ENCODE assay signal across 1 cellular context in the genomic region with DNA sequence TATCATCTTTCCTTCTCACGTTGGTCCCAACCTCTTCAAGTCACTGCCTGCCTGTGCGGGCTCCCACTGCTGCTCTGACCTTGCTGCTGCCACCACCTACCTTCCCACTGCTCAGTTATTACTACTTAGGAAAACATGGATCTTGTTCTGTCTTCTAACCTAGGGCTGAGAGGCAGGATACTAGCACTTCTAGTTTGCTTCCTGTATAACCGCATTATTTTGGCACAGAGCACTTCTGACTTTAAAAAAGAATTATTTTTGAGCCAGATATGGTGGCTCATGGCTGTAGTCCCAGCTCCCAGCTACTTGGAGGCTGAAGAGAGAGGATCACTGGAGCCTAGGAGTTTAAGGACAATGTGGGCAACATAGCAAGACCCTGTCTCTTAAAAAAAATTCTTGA.
TF ChIP-seq lines count a peak whose summit lies in the region.

No MANE protein-coding gene starts in this region.

TF ChIP-seq in HepG2, 621 proteins besides CTCF, POLR2A, EP300 and RAD21 (continued from another document):
- TF ChIP-seq, protein P1, sequence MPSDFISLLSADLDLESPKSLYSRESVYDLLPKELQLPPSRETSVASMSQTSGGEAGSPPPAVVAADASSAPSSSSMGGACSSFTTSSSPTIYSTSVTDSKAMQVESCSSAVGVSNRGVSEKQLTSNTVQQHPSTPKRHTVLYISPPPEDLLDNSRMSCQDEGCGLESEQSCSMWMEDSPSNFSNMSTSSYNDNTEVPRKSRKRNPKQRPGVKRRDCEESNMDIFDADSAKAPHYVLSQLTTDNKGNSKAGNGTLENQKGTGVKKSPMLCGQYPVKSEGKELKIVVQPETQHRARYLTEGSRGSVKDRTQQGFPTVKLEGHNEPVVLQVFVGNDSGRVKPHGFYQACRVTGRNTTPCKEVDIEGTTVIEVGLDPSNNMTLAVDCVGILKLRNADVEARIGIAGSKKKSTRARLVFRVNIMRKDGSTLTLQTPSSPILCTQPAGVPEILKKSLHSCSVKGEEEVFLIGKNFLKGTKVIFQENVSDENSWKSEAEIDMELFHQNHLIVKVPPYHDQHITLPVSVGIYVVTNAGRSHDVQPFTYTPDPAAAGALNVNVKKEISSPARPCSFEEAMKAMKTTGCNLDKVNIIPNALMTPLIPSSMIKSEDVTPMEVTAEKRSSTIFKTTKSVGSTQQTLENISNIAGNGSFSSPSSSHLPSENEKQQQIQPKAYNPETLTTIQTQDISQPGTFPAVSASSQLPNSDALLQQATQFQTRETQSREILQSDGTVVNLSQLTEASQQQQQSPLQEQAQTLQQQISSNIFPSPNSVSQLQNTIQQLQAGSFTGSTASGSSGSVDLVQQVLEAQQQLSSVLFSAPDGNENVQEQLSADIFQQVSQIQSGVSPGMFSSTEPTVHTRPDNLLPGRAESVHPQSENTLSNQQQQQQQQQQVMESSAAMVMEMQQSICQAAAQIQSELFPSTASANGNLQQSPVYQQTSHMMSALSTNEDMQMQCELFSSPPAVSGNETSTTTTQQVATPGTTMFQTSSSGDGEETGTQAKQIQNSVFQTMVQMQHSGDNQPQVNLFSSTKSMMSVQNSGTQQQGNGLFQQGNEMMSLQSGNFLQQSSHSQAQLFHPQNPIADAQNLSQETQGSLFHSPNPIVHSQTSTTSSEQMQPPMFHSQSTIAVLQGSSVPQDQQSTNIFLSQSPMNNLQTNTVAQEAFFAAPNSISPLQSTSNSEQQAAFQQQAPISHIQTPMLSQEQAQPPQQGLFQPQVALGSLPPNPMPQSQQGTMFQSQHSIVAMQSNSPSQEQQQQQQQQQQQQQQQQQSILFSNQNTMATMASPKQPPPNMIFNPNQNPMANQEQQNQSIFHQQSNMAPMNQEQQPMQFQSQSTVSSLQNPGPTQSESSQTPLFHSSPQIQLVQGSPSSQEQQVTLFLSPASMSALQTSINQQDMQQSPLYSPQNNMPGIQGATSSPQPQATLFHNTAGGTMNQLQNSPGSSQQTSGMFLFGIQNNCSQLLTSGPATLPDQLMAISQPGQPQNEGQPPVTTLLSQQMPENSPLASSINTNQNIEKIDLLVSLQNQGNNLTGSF (CRISPR knock-in tag; IDR thresholded peaks at IDR 0.05) = no peak
